Comparison of ENCODE assay signal across 14 cellular contexts in the genomic region with DNA sequence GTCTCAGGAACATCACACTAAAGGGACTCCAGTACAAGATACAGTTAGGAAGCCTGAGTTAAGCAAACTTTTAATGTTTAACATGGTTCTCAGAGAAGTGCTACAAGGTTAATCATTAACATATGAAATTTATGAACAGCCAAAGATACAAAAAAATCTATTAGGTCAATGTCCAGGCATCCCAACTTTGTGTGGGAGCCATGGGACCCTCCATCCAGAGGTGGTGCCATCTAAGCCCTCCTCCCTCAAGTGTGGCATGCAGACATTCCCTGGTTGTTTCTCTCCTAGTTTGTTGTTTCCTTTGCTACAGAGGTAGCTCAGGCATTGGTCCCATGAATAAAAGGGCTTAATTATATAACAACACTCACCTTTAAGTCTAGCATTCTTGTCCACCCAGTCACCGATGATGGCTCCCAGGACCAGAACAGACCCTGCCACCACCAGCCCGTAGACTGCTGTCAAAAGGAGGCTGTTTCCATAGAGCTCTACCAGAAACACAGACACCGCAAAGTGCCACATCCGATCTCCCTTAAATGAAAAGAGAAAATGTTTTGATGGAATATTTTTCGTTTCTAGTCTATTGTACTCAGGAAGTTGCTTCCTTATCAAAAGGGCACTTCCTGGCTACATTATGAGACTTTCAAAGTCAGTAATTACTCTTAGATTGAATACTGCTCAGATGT.
DNase-seq lines count a peak whose midpoint lies in the region; ATAC-seq and TF ChIP-seq lines count a peak whose summit lies in the region.
"Had no signal": no experiment of that assay in that cellular context is flagged by ENCODE, and none has a peak within 500 bp of the region (broad histone marks: within the 10 kb centered on the region; RNA-seq: fewer than 3 reads in every experiment).

No MANE protein-coding gene starts in this region.

- H3K4me3 Mint-ChIP-seq in nephron: peak overlapping the region in 2 of 3 experiments; percentile 1 to 11
- H3K4me3 Mint-ChIP-seq: B cell had no signal

- peak overlapping the region; percentile 28 to 67 (median 52) for H3K27ac Mint-ChIP-seq in nephron
- H3K27ac Mint-ChIP-seq: B cell had no signal

- peak; percentile 6 for DNase-seq in stimulated activated CD4-positive, alpha-beta T cell treated with anti-CD3 and anti-CD28 coated beads, Interleukin-15, amount 100 ng/mL, for 24 hours
- no peak for DNase-seq in stimulated activated CD4-positive, alpha-beta T cell treated with anti-CD3 and anti-CD28 coated beads, Interleukin-4, amount 100 ng/mL, for 24 hours
- peak; percentile 67 for DNase-seq in glomerular visceral epithelial cell (ENCODE audit: extremely low spot score)
- DNase-seq: activated T-cell treated with anti-CD3 and anti-CD28 coated beads for 4 hours, EL, H7, IMR-90, NCI-H146 had no signal

- no peaks in the 10 kb centered on the region for H3K9me3 Mint-ChIP-seq in nephron

- H3K4me1 Mint-ChIP-seq in nephron: peaks cover 71% of the 10 kb centered on the region

- H3K27me3 Mint-ChIP-seq in nephron (ENCODE audit: low read depth): no peaks in the 10 kb centered on the region

- peaks cover 60% of the 10 kb centered on the region for H3K36me3 Mint-ChIP-seq in nephron (ENCODE audit: low read depth)

- ATAC-seq in HG02642 (IDR thresholded peaks at IDR 0.05; ENCODE audit: poor library complexity, unreplicated experiment) (no peak), HG03196 (IDR thresholded peaks at IDR 0.05; ENCODE audit: unreplicated experiment) (no peak), HG02678 (IDR thresholded peaks at IDR 0.05; ENCODE audit: unreplicated experiment) (no peak), GM19328 (IDR thresholded peaks at IDR 0.05; ENCODE audit: unreplicated experiment) (no peak)

- no peak for TF ChIP-seq CTCF in nephron (IDR thresholded peaks at IDR 0.05; ENCODE audit: unreplicated experiment in 3 of 3)
